ENCODE assay signal across 8 cellular contexts in the genomic region with DNA sequence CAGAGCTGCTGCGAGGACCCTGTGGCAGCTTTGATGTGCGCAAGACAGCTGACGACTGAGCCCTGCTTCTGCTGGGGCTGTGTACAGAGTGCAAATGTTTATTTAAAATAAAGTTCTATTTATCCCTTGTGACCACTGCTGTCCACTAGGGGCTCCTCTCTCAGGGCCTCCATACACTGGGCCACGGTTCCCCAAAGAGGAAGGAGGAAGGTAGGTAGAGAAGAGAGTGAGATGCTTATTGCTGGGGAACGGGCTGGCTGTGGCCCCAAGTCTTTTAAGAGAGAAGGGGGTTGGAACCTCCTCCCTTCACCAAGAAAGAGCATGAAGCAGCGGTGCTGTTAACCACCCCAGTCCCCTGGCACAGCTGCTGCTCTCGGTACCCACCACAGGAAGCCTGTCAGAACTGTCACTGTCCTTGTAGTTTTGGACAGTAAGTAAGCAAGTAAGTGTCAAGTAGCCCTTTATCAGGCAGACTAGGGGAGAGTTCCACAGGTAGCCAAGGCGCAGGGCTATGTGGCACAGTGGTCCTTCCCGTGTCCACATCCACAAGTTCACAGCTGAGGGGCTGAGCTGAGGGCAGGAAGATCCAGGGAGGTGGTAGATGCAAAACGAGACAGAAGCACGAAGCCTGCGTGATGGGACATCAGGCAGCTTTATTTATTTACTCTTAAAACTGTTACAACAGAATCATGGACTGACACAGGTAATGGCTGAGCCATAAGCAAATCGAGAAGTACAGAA. TPM values are rescaled to one million over a fixed set of nuclear protein-coding genes. Genes with fewer than 3 reads are reported as not detected.
DNase-seq lines count a peak whose midpoint lies in the region; ATAC-seq, FAIRE-seq and TF ChIP-seq lines count a peak whose summit lies in the region.

No MANE protein-coding gene starts in this region.

- no peaks in the 10 kb centered on the region for H3K27me3 ChIP-seq in right atrium auricular region
- H3K27me3 ChIP-seq in heart right ventricle: no peaks in the 10 kb centered on the region

- peaks cover 56% of the 10 kb centered on the region for H3K36me3 Mint-ChIP-seq in activated T-helper 2 cell treated with anti-CD3 and anti-CD28 coated beads, Interferon-gamma antibody, Interleukin-2, Interleukin-4, amounts not matched to agents 10 μg/mL and 5 μg/mL and 100 μg/mL, durations not matched to agents 14 hours and 24 hours and 36 hours (ENCODE audit: low read depth)

- peak in 1 of 2 donors; percentile 48 for TF ChIP-seq CTCF in right atrium auricular region (IDR thresholded peaks at IDR 0.05)
- TF ChIP-seq CTCF in heart right ventricle (IDR thresholded peaks at IDR 0.05): peak in 7 of 9 donors; percentile 20 to 47 (median 35)

- intact Hi-C loops in Right ventricle myocardium inferior (cut with DNase I): no loop called here
- intact Hi-C loops in heart right ventricle (cut with DNase I): no loop called here
- intact Hi-C loops in activated T-helper 2 cell treated with anti-CD3 and anti-CD28 coated beads, Interferon-gamma antibody, Interleukin-2, Interleukin-4, amounts not matched to agents 10 μg/mL and 5 μg/mL and 100 μg/mL, durations not matched to agents 14 hours and 24 hours and 36 hours (cut with micrococcal nuclease): no loop called here

- no peaks in the 10 kb centered on the region for H3K9me3 Mint-ChIP-seq in activated T-helper 2 cell treated with anti-CD3 and anti-CD28 coated beads, Interferon-gamma antibody, Interleukin-2, Interleukin-4, amounts not matched to agents 10 μg/mL and 5 μg/mL and 100 μg/mL, durations not matched to agents 14 hours and 24 hours and 36 hours

- 73 to 78% methylated on average over 13 of the region's 13 CpGs for WGBS in heart right ventricle, 2 donors

- FAIRE-seq in urothelium cell line (lab: Jason Lieb, UNC): peak; percentile 72

- DNase-seq in Right ventricle myocardium inferior (ENCODE audit: missing footprints) (no peak), right atrium auricular region (ENCODE audit: low spot score) (no peak), SW480 (ENCODE audit: low spot score) (peak; percentile 40), heart right ventricle (no peak), urothelium cell line (ENCODE audit: low spot score) (no peak)
- DNase-seq in activated T-helper 2 cell treated with anti-CD3 and anti-CD28 coated beads, Interferon-gamma antibody, Interleukin-2, Interleukin-4, amounts not matched to agents 10 μg/mL and 5 μg/mL and 100 μg/mL, durations not matched to agents 14 hours and 24 hours and 36 hours (ENCODE audit: low spot score): no peak
- DNase-seq in activated naive CD4-positive, alpha-beta T cell treated with anti-CD3 and anti-CD28 coated beads, Interleukin-2, amount 50 U/mL, for 16 hours: no peak

- no peak overlapping the region for H3K4me3 ChIP-seq in right atrium auricular region
- no peak overlapping the region for H3K4me3 ChIP-seq in heart right ventricle

- H3K4me1 Mint-ChIP-seq in activated T-helper 2 cell treated with anti-CD3 and anti-CD28 coated beads, Interferon-gamma antibody, Interleukin-2, Interleukin-4, amounts not matched to agents 10 μg/mL and 5 μg/mL and 100 μg/mL, durations not matched to agents 14 hours and 24 hours and 36 hours (ENCODE audit: low read depth): no peaks in the 10 kb centered on the region

- no peak overlapping the region for H3K27ac Mint-ChIP-seq in activated T-helper 2 cell treated with anti-CD3 and anti-CD28 coated beads, Interferon-gamma antibody, Interleukin-2, Interleukin-4, amounts not matched to agents 10 μg/mL and 5 μg/mL and 100 μg/mL, durations not matched to agents 14 hours and 24 hours and 36 hours

- peaks cover 96% of the 10 kb centered on the region for H3K36me3 ChIP-seq in right atrium auricular region
- H3K36me3 ChIP-seq in heart right ventricle: peaks cover 0 to 100% (median 81%) of the 10 kb centered on the region in 9 donors

- H3K4me1 ChIP-seq in right atrium auricular region (no peaks in the 10 kb centered on the region), heart right ventricle (peaks cover 0 to 16% (median 4%) of the 10 kb centered on the region in 9 donors)

- H3K9me3 ChIP-seq in right atrium auricular region (no peaks in the 10 kb centered on the region), heart right ventricle (no peaks in the 10 kb centered on the region)

- H3K27me3 Mint-ChIP-seq in activated T-helper 2 cell treated with anti-CD3 and anti-CD28 coated beads, Interferon-gamma antibody, Interleukin-2, Interleukin-4, amounts not matched to agents 10 μg/mL and 5 μg/mL and 100 μg/mL, durations not matched to agents 14 hours and 24 hours and 36 hours (ENCODE audit: low read depth): no peaks in the 10 kb centered on the region

- H3K27ac ChIP-seq in right atrium auricular region: no peak overlapping the region
- no peak overlapping the region for H3K27ac ChIP-seq in heart right ventricle

- ATAC-seq in Right ventricle myocardium inferior: peak; percentile 6
- ATAC-seq in heart right ventricle: peak in 3 of 8 donors; percentile 1 to 10 (median 1)
- no peak for ATAC-seq in GM21381 (IDR thresholded peaks at IDR 0.05; ENCODE audit: unreplicated experiment)

- H3K4me3 Mint-ChIP-seq in activated T-helper 2 cell treated with anti-CD3 and anti-CD28 coated beads, Interferon-gamma antibody, Interleukin-2, Interleukin-4, amounts not matched to agents 10 μg/mL and 5 μg/mL and 100 μg/mL, durations not matched to agents 14 hours and 24 hours and 36 hours (ENCODE audit: low read depth): no peak overlapping the region

RNA-seq across cellular contexts. Expression of gene DHX30, which starts 47.3 kb away (rescaled TPM):
- total RNA-seq in Right ventricle myocardium inferior (47.2 TPM), right atrium auricular region (10 to 100 TPM; 47.9 to 57.6 TPM), heart right ventricle (10 to 100 TPM; 39.1 to 56.4 (median 45.3) TPM)
- 10 to 100 TPM; 31.2 to 42.7 TPM for polyA plus RNA-seq in heart right ventricle
- total RNA-seq in activated T-helper 2 cell treated with anti-CD3 and anti-CD28 coated beads, Interferon-gamma antibody, Interleukin-2, Interleukin-4, amounts not matched to agents 10 μg/mL and 5 μg/mL and 100 μg/mL, durations not matched to agents 14 hours and 24 hours and 36 hours: 123 and 126 TPM in 2 replicates
